In the genomic region with DNA sequence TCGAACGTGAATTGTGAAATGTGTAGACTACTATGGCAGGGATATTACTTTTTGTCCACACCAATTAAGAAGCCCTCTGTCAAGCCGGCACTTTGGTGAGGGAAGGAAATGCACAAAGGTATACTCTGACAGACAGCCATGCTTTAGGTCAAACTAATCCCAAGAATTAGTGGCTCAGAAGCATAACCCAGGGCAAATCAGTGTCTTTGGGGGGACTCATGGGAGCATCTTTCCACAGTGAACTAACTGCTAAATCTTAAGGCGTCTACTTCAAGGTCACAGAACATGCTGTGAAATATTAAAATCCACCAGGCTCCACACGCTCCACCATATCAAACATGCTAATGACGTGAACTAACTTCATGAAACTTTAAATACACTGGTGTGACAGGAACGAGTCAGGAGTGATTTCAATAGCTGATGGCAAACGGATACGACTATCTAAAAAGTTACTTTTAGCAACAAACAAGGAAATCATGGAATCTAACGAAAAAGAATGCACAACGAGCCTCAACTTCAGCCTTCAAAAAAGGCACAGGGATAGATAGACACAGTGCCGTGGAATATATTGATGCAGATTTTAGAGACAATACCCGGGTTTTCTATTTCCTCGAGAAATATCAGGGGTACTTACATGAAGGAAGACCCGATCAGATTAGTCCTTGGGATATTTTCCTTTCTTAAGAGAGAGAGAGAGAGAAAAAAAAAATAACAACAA, we compare ENCODE assay signal across 8 cellular contexts. TPM values are rescaled to one million over a fixed set of nuclear protein-coding genes. Genes with fewer than 3 reads are reported as not detected.
DNase-seq lines count a peak whose midpoint lies in the region; ATAC-seq, FAIRE-seq and TF ChIP-seq lines count a peak whose summit lies in the region.

No MANE protein-coding gene starts in this region.

- POLR2A ChIA-PET in K562 (lab: Yijun Ruan, JAX): interaction anchor here (0.7 to 1.1 kb wide), 4 partner anchors 9 to 57 kb away, joined by 3 to 4 read pairs (median 3); no protein-coding TSS in a partner anchor
- POLR2A ChIA-PET in HepG2 (lab: Yijun Ruan, JAX): no interaction called here

- 0 out of 2 replicates have a peak, but pooled peaks cover 5% of the 10 kb centered on the region for H3K36me3 ChIP-seq in BLaER1
- 0 out of 3 replicates have a peak, but pooled peaks cover 6% of the 10 kb centered on the region for H3K36me3 ChIP-seq in K562 (ENCODE audit: control insufficient read depth, insufficient read depth, low read length)
- H3K36me3 ChIP-seq in HepG2 (replicated peaks in 1 of 2; ENCODE audit: control insufficient read depth in 1 of 2, insufficient read depth in 2 of 2, low read length in 2 of 2): no peaks in the 10 kb centered on the region

- H3K4me2 ChIP-seq in BLaER1: peak overlapping the region; percentile 80
- peak overlapping the region; percentile 76 for H3K4me2 ChIP-seq in K562 (ENCODE audit: insufficient read depth, low read length)
- peak overlapping the region; percentile 47 for H3K4me2 ChIP-seq in HepG2 (ENCODE audit: low read depth, low read length)

- H4K20me1 ChIP-seq in BLaER1: peaks cover 50% of the 10 kb centered on the region
- no peaks in the 10 kb centered on the region for H4K20me1 ChIP-seq in K562 (replicated peaks; ENCODE audit: control insufficient read depth, insufficient read depth, low read length)
- no peaks in the 10 kb centered on the region for H4K20me1 ChIP-seq in HepG2 (ENCODE audit: insufficient read depth, low read length)

- TF ChIP-seq CTCF in K562 (IDR thresholded peaks at IDR 0.05 in 2 of 3, conservative IDR thresholded peaks at IDR 0.05 in 1 of 3; ENCODE audit: insufficient read depth in 2 of 3, low read depth in 1 of 3, low read length in 3 of 3): no peak
- TF ChIP-seq CTCF in HepG2 (CRISPR knock-in tag; IDR thresholded peaks at IDR 0.05): no peak

- H3K9ac ChIP-seq in BLaER1: peak overlapping the region; percentile 93
- H3K9ac ChIP-seq in K562 (ENCODE audit: insufficient read depth in 1 of 2, low read depth in 2 of 2, low read length in 2 of 2): peak overlapping the region; percentile 81 to 87
- no peak overlapping the region for H3K9ac ChIP-seq in HepG2 (ENCODE audit: insufficient read depth, low read depth, low read length)

- no peak for FAIRE-seq in K562 (lab: Jason Lieb, UNC)
- FAIRE-seq in HepG2 (lab: Jason Lieb, UNC): no peak

- WGBS in K562 (ENCODE audit: insufficient coverage, low coverage, missing lambda C conversion rate): under 1% methylated on average over 15 of the region's 15 CpGs
- 10% methylated on average over 15 of the region's 15 CpGs for WGBS in HepG2 (ENCODE audit: low lambda C conversion rate)

- TF ChIP-seq POLR2A in K562 (conservative IDR thresholded peaks at IDR 0.05) (no peak), HepG2 (IDR thresholded peaks at IDR 0.05; ENCODE audit: insufficient read depth in 1 of 2, low read depth in 2 of 2, low read length in 2 of 2) (no peak)

- H3K27ac ChIP-seq in BLaER1 (peak overlapping the region; percentile 93), K562 (ENCODE audit: extremely low read depth, low read depth, low read length) (peak overlapping the region; percentile 87), HepG2 (ENCODE audit: extremely low read length, insufficient read depth, low read length) (no peak overlapping the region), temporal lobe (ENCODE audit: low read depth, low read length) (peak overlapping the region; percentile 85)

- no peak for TF ChIP-seq RAD21 in K562 (CRISPR knock-in tag; conservative IDR thresholded peaks at IDR 0.05 in 1 of 2, IDR thresholded peaks at IDR 0.05 in 1 of 2)
- TF ChIP-seq RAD21 in HepG2 (CRISPR knock-in tag; IDR thresholded peaks at IDR 0.05): no peak

- intact Hi-C loops in K562 (cut with micrococcal nuclease): loop anchor here (2.0 to 10.0 kb wide), 5 partner anchors 42 to 1525 kb away; partner anchors contain the start of gene CETN3
- intact Hi-C loops in HepG2 (cut with micrococcal nuclease; ENCODE audit: unreplicated experiment): no loop called here

- H3K27me3 ChIP-seq in BLaER1 (no peaks in the 10 kb centered on the region), K562 (ENCODE audit: control insufficient read depth in 2 of 2, insufficient read depth in 2 of 2, low read length in 2 of 2) (no peaks in the 10 kb centered on the region), HepG2 (ENCODE audit: control insufficient read depth in 1 of 2, insufficient read depth in 2 of 2, low read length in 2 of 2) (peaks cover 0 to 24% of the 10 kb centered on the region in 2 experiments; a peak in 3 of 5 replicates)

- no peaks in the 10 kb centered on the region for H3K9me3 ChIP-seq in BLaER1
- no peaks in the 10 kb centered on the region for H3K9me3 ChIP-seq in K562 (replicated peaks; ENCODE audit: control insufficient read depth, insufficient read depth, low read depth, low read length)
- H3K9me3 ChIP-seq in HepG2 (ENCODE audit: low read length): no peaks in the 10 kb centered on the region

- TF ChIP-seq EP300 in K562 (IDR thresholded peaks at IDR 0.05; ENCODE audit: low read length) (no peak), HepG2 (IDR thresholded peaks at IDR 0.05; ENCODE audit: low read depth in 2 of 2, low read length in 2 of 2) (no peak), HepG2 (CRISPR knock-in tag; IDR thresholded peaks at IDR 0.05; ENCODE audit: borderline replicate concordance) (no peak)

- no peaks in the 10 kb centered on the region for H3K9me1 ChIP-seq in K562 (ENCODE audit: control insufficient read depth, insufficient read depth, low read length)

- peak; percentile 23 for DNase-seq in LHCN-M2 (ENCODE audit: low read depth)
- peak in 1 of 4 experiments; percentile 37 for DNase-seq in K562 (ENCODE audit: extremely low read depth in 1 of 4, low spot score in 3 of 4)
- DNase-seq in HepG2 (ENCODE audit: low spot score): no peak
- no peak for DNase-seq in HuH-7.5 (ENCODE audit: low spot score)
- DNase-seq in COR-L47 (lab: John Stamatoyannopoulos, UW): no peak

- in situ Hi-C loops in K562 (cut with MboI): no loop called here
- in situ Hi-C loops in HepG2 (cut with HindIII; ENCODE audit: extremely low pct_ligation_motif_present, low pct_unique_long_range_greater_than_20kb): no loop called here

- H3K4me3 ChIP-seq in BLaER1 (peak overlapping the region; percentile 86), K562 (peak overlapping the region; percentile 55), HepG2 (replicated peaks in 1 of 3; ENCODE audit: insufficient read depth in 1 of 3, low read depth in 2 of 3, low read length in 3 of 3) (no peak overlapping the region)

- CTCF ChIA-PET in K562 (lab: Yijun Ruan, JAX; ENCODE audit: low intra/inter-chr PET ratio) (no interaction called here), HepG2 (lab: Yijun Ruan, JAX; ENCODE audit: low intra/inter-chr PET ratio, low total read pairs) (no interaction called here)

- BruUV-seq in K562 (replicated peaks; lab: Mats Ljungman, UMichigan) (TSS peak; percentile 62), HepG2 (replicated peaks; lab: Mats Ljungman, UMichigan) (no TSS peak)

- peaks cover 42% of the 10 kb centered on the region for H3K4me1 ChIP-seq in BLaER1
- H3K4me1 ChIP-seq in K562 (replicated peaks in 1 of 2; ENCODE audit: control insufficient read depth in 2 of 2, insufficient read depth in 2 of 2, low read length in 2 of 2): peaks cover 3 to 8% of the 10 kb centered on the region in 2 experiments; a peak in 4 of 5 replicates
- H3K4me1 ChIP-seq in HepG2 (ENCODE audit: insufficient read depth, low read length): 0 out of 2 replicates have a peak, but pooled peaks cover 5% of the 10 kb centered on the region

- H3K79me2 ChIP-seq in K562 (ENCODE audit: control insufficient read depth, insufficient read depth, low read length) (peaks cover 75% of the 10 kb centered on the region), HepG2 (ENCODE audit: insufficient read depth, low read length) (no peaks in the 10 kb centered on the region)

- ATAC-seq in K562: peak; percentile 43
- ATAC-seq in HepG2: no peak
- ATAC-seq in HG03469 (IDR thresholded peaks at IDR 0.05; ENCODE audit: unreplicated experiment): no peak

- peak overlapping the region; percentile 69 for H2AFZ ChIP-seq in K562 (ENCODE audit: low read depth, low read length)
- no peak overlapping the region for H2AFZ ChIP-seq in HepG2 (ENCODE audit: low read length)

RNA-seq across cellular contexts. Expression of gene MEF2C, which starts 0.5 kb away (rescaled TPM):
- 14.5 and 21.5 TPM in 2 replicates for total RNA-seq in LHCN-M2 (2014; rRNA removed)
- 26.6 TPM for polyA plus RNA-seq in LHCN-M2 (2012)
- 52.4 and 139 TPM in 2 replicates for total RNA-seq in K562 (2011; cell fraction: chromatin; rRNA removed; ENCODE audit: low replicate concordance)
- 18.3 and 23.4 TPM in 2 replicates for total RNA-seq in K562 (2011; cell fraction: nucleolus; rRNA removed)
- 41.7 and 68.3 TPM in 2 replicates for total RNA-seq in K562 (2011; cell fraction: nucleoplasm; rRNA removed)
- total RNA-seq in K562 (2014; rRNA removed): 47.6 and 50.1 TPM in 2 replicates
- 62.4 and 74.7 TPM in 2 replicates for total RNA-seq in K562 (2014; rRNA removed; fragmentation: Illumina TruSeq; extraction: Trizol)
- total RNA-seq in K562 (2015; rRNA removed; fragmentation: Illumina TruSeq; extraction: Trizol): 52.6 and 58.3 TPM in 2 replicates
- 56.5 and 64.5 TPM in 2 replicates for total RNA-seq in K562 (2021)
- 35.4 and 37.6 TPM in 2 replicates for polyA plus RNA-seq in K562 (2011; rRNA removed)
- 57.3 and 69.3 TPM in 2 replicates for polyA plus RNA-seq in K562 (2011; cell fraction: cytosol; rRNA removed)
- polyA plus RNA-seq in K562 (2011; cell fraction: nucleus; rRNA removed): 45.1 and 48.9 TPM in 2 replicates
- 25.7 and 46.6 TPM in 2 replicates for polyA plus RNA-seq in K562 (2012)
- polyA plus RNA-seq in K562 (2014; fragmentation: Illumina TruSeq; extraction: Trizol): 62.3 and 67.8 TPM in 2 replicates
- polyA plus RNA-seq in K562 (2014; fragmentation: Nextera tagmentation; extraction: Ambion mirVana): 10 to 100 TPM; 48.2 to 66.3 TPM
- polyA plus RNA-seq in K562 (2014; rRNA removed): 25.1 and 28.8 TPM in 2 replicates
- 181 and 196 TPM in 2 replicates for polyA minus RNA-seq in K562 (2011; rRNA and poly(A)+ RNA removed)
- 45.1 and 47.7 TPM in 2 replicates for polyA minus RNA-seq in K562 (2011; cell fraction: cytosol; rRNA and poly(A)+ RNA removed)
- 97.3 and 153 TPM in 2 replicates for polyA minus RNA-seq in K562 (2011; cell fraction: nucleus; rRNA and poly(A)+ RNA removed)
- 0.02 TPM in 1 of 2 replicates, not detected in the other for total RNA-seq in HepG2 (2016; rRNA removed; fragmentation: Illumina TruSeq; extraction: Trizol)
- total RNA-seq in HepG2 (2016; cell fraction: cytosol; rRNA removed; fragmentation: Illumina TruSeq; extraction: Trizol; ENCODE audit: low read depth): not detected in 2 replicates
- 0.04 TPM in 1 of 2 replicates, not detected in the other for total RNA-seq in HepG2 (2016; cell fraction: insoluble cytoplasmic fraction; rRNA removed; fragmentation: Illumina TruSeq; extraction: Trizol)
- not detected in 2 replicates for total RNA-seq in HepG2 (2016; cell fraction: membrane; rRNA removed; fragmentation: Illumina TruSeq; extraction: Trizol)
- total RNA-seq in HepG2 (2016; cell fraction: nucleus; rRNA removed; fragmentation: Illumina TruSeq; extraction: Trizol): 0.09 and 0.16 TPM in 2 replicates
- 0.01 TPM in 1 of 2 replicates, not detected in the other for polyA plus RNA-seq in HepG2 (2011; rRNA removed)
- polyA plus RNA-seq in HepG2 (2011; cell fraction: cytosol; rRNA removed): 0.03 TPM in 1 of 2 replicates, not detected in the other
- 0.14 TPM in 1 of 2 replicates, not detected in the other for polyA plus RNA-seq in HepG2 (2011; cell fraction: nucleus; rRNA removed)
- polyA plus RNA-seq in HepG2 (2012): not detected in 2 replicates
- not detected in 2 replicates for polyA plus RNA-seq in HepG2 (2016; cell fraction: cytosol; fragmentation: Illumina TruSeq; extraction: Trizol; ENCODE audit: low read depth)
- not detected in 2 replicates for polyA plus RNA-seq in HepG2 (2016; cell fraction: insoluble cytoplasmic fraction; fragmentation: Illumina TruSeq; extraction: Trizol; ENCODE audit: low read depth)
- not detected in 2 replicates for polyA plus RNA-seq in HepG2 (2016; cell fraction: membrane; fragmentation: Illumina TruSeq; extraction: Trizol; ENCODE audit: low read depth)
- polyA plus RNA-seq in HepG2 (2016; cell fraction: nucleus; fragmentation: Illumina TruSeq; extraction: Trizol; ENCODE audit: insufficient read depth, low read depth): 0.11 and 0.12 TPM in 2 replicates
- 0.02 and 0.61 TPM in 2 replicates for polyA minus RNA-seq in HepG2 (2011; rRNA and poly(A)+ RNA removed; ENCODE audit: low replicate concordance)
- polyA minus RNA-seq in HepG2 (2011; cell fraction: cytosol; rRNA and poly(A)+ RNA removed): not detected in 2 replicates
- polyA minus RNA-seq in HepG2 (2011; cell fraction: nucleus; rRNA and poly(A)+ RNA removed): 0.13 and 0.25 TPM in 2 replicates
- total RNA-seq in temporal lobe: 951 TPM

Comparison
In these comparisons a context has a peak if more than half of its experiments do, and no peak if none do; other contexts are left out.
1. H3K4me3 ChIP-seq: peak in BLaER1 (single experiment) and K562 (single experiment); none in HepG2 (0 of 3).
2. RNA of gene MEF2C, which starts 0.5 kb away (total RNA-seq): 951 TPM in temporal lobe (single experiment), 18.3 to 139 TPM in K562 and 14.5 to 21.5 TPM in LHCN-M2; 0.02 to 0.16 TPM in HepG2; every median in the first group is over 10 times any median in the second.
3. Peak in every context shown above with its lines, with median percentiles within 50 percentile points of each other: H3K4me2 ChIP-seq.